In the genomic region with DNA sequence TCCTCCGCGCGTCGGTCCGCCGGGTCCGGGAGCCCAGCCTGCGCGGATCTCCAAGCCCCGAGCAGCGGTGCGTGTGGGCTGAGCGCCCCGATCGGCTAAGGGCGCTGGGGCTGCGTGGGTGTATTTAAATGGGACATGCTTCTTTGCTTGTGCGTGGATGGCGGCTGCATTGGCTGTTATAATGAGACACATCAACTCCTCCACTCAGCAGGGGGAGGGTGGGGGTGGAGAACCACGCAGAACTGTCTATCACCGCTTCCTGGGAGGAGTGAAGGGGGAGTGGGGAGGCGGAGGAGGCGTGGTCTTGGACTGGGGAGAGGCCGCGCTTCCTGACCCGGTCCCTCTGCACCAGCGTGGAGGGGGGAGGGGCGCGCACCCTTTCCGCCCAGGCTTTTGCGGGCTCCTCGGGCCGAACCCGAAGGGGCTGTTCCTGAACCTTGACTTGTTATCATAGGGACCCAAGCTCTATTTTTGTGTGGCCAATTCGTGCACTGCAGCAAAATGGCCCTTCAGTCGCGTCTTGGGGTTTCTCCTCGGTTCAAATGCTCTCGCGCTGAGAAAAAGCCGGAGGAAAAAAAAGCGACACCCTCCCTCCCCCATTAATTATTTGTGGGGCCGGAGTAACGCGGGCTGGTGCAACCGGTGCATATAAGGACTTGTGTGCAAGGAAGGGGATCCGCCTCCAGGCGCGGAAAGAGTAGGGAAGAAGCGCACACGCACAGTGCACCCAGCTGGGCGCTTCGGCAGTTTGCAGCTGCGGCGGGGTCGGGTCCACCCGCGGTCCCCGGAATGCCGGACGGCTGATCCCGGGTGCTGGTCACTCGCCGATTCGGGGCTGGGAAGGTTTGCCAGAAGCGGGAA, we compare ENCODE assay signal across 8 cellular contexts. TPM values are rescaled to one million over a fixed set of nuclear protein-coding genes. Genes with fewer than 3 reads are reported as not detected.
DNase-seq lines count a peak whose midpoint lies in the region; ATAC-seq and TF ChIP-seq lines count a peak whose summit lies in the region.

A gene (minus strand): TSS at position 180 of the 861 bp plus-strand sequence. CDS start 342 bp downstream, outside the sequence.

- H3K27ac ChIP-seq in Panc1 (ENCODE audit: low read length) = peak within 1 kb of the TSS; percentile 35

- POLR2A ChIA-PET in Panc1 (lab: Charles Lee) = interaction anchor here (0.6 kb wide), 1 partner anchor 31 kb away, joined by 3 read pairs; no protein-coding TSS in a partner anchor

- peak within 1 kb of the TSS; percentile 67 to 92 (median 86) for H3K27ac Mint-ChIP-seq in IgD-negative memory B cell
- peak within 1 kb of the TSS; percentile 79 to 91 for H3K27ac Mint-ChIP-seq in natural killer cell treated with Interleukin-12 subunit alpha and Interleukin-12 subunit beta and Interleukin-15 and Interleukin-18, amount 100 ng/mL, for 72 hours

- peaks cover 22 to 27% (median 23%) of the 10 kb centered on the region in 3 donors for H3K4me1 Mint-ChIP-seq in IgD-negative memory B cell
- peaks cover 43 to 58% of the 10 kb centered on the region in 2 donors for H3K4me1 Mint-ChIP-seq in natural killer cell treated with Interleukin-12 subunit alpha and Interleukin-12 subunit beta and Interleukin-15 and Interleukin-18, amount 100 ng/mL, for 72 hours (ENCODE audit: low read depth in 2 of 2)

- DNase-seq in DMS79 (lab: John Stamatoyannopoulos, UW) (peak; percentile 60), Panc1 (ENCODE audit: low read depth, low spot score) (peak; percentile 18), fibroblast of mammary gland (ENCODE audit: low read depth) (peak; percentile 79)
- peak; percentile 85 to 90 for DNase-seq in activated T-helper 1 cell treated with anti-CD3 and anti-CD28 coated beads, Interleukin-2, amount 50 U/mL, for 16 hours (ENCODE audit: low read depth in 1 of 2, low spot score in 1 of 2)
- DNase-seq in natural killer cell treated with Interleukin-12 subunit alpha and Interleukin-12 subunit beta and Interleukin-15 and Interleukin-18, amount 100 ng/mL, for 72 hours (ENCODE audit: low spot score) = peak; percentile 96
- peak; percentile 96 for DNase-seq in stimulated activated naive CD4-positive, alpha-beta T cell treated with Interleukin-2 at 50 U/mL for 16 hours (lab: John Stamatoyannopoulos, UW)

- TF ChIP-seq CTCF in Panc1 (IDR thresholded peaks at IDR 0.05) = peak; percentile 33
- TF ChIP-seq CTCF in fibroblast of mammary gland (conservative IDR thresholded peaks at IDR 0.05; ENCODE audit: control insufficient read depth, insufficient read depth, low read depth, low read length) = no peak

- no peaks in the 10 kb centered on the region for H3K9me3 Mint-ChIP-seq in IgD-negative memory B cell
- no peaks in the 10 kb centered on the region for H3K9me3 Mint-ChIP-seq in natural killer cell treated with Interleukin-12 subunit alpha and Interleukin-12 subunit beta and Interleukin-15 and Interleukin-18, amount 100 ng/mL, for 72 hours

- BruUV-seq in Panc1 (replicated peaks; lab: Mats Ljungman, UMichigan) = no TSS peak

- H3K4me1 ChIP-seq in Panc1 (ENCODE audit: control insufficient read depth, insufficient read depth, low read length) = peaks cover 17% of the 10 kb centered on the region

- no peaks in the 10 kb centered on the region for H3K9me3 ChIP-seq in Panc1 (ENCODE audit: control insufficient read depth, insufficient read depth, low read depth, low read length)

- H3K36me3 Mint-ChIP-seq in IgD-negative memory B cell = no peaks in the 10 kb centered on the region
- no peaks in the 10 kb centered on the region for H3K36me3 Mint-ChIP-seq in natural killer cell treated with Interleukin-12 subunit alpha and Interleukin-12 subunit beta and Interleukin-15 and Interleukin-18, amount 100 ng/mL, for 72 hours

- peak within 1 kb of the TSS; percentile 87 to 97 (median 94) for H3K4me3 Mint-ChIP-seq in IgD-negative memory B cell
- peak within 1 kb of the TSS; percentile 100 for H3K4me3 Mint-ChIP-seq in natural killer cell treated with Interleukin-12 subunit alpha and Interleukin-12 subunit beta and Interleukin-15 and Interleukin-18, amount 100 ng/mL, for 72 hours

- peak within 1 kb of the TSS; percentile 59 to 84 for H3K4me3 ChIP-seq in Panc1 (ENCODE audit: low read depth in 2 of 2, low read length in 2 of 2)
- H3K4me3 ChIP-seq in fibroblast of mammary gland (ENCODE audit: control insufficient read depth, low read depth, low read length) = peak within 1 kb of the TSS; percentile 72

- H3K27me3 ChIP-seq in Panc1 (ENCODE audit: control insufficient read depth, insufficient read depth, low read length) = peaks cover 30% of the 10 kb centered on the region

- H3K27me3 Mint-ChIP-seq in IgD-negative memory B cell = peaks cover 1% of the 10 kb centered on the region
- H3K27me3 Mint-ChIP-seq in natural killer cell treated with Interleukin-12 subunit alpha and Interleukin-12 subunit beta and Interleukin-15 and Interleukin-18, amount 100 ng/mL, for 72 hours = no peaks in the 10 kb centered on the region

- CTCF ChIA-PET in Panc1 (lab: Charles Lee) = interaction anchor here (0.7 kb wide), 3 partner anchors 27 to 109 kb away, joined by 3 to 10 read pairs (median 4); no protein-coding TSS in a partner anchor

- H3K36me3 ChIP-seq in Panc1 (ENCODE audit: control insufficient read depth, insufficient read depth, low read length) = peaks cover 6% of the 10 kb centered on the region; the same call in 1 of the 2 replicates

- ATAC-seq in GM21576 (IDR thresholded peaks at IDR 0.05; ENCODE audit: unreplicated experiment) = peak; percentile 72
- peak; percentile 92 for ATAC-seq in Panc1
- ATAC-seq in natural killer cell treated with Interleukin-12 subunit alpha and Interleukin-12 subunit beta and Interleukin-15 and Interleukin-18, amount 100 ng/mL, for 72 hours = peak; percentile 96

- in situ Hi-C loops in Panc1 (cut with HindIII; ENCODE audit: low pct_unique_long_range_greater_than_20kb, low sequenced_read_pairs) = no loop called here

- intact Hi-C loops in Panc1 (cut with micrococcal nuclease; ENCODE audit: unreplicated experiment) = no loop called here

RNA-seq across cellular contexts. Expression of the gene that starts here (rescaled TPM):
- polyA plus RNA-seq in IgD-negative memory B cell = 3.0 TPM
- total RNA-seq in Panc1 (2021; ENCODE audit: unreplicated experiment) = 1.9 TPM
- 0.94 TPM for polyA plus RNA-seq in Panc1 (2012; ENCODE audit: insufficient read length)
- total RNA-seq in natural killer cell treated with Interleukin-12 subunit alpha and Interleukin-12 subunit beta and Interleukin-15 and Interleukin-18, amount 100 ng/mL, for 72 hours = 10 to 100 TPM; 44.3 to 48.5 TPM

Comparison
In these comparisons a context has a peak if more than half of its experiments do, and no peak if none do; other contexts are left out.
1. Peak in every context shown above with its lines: DNase-seq, ATAC-seq, H3K4me3 ChIP-seq and H3K27ac ChIP-seq.
2. RNA of the gene that starts here (total RNA-seq): 44.3 to 48.5 TPM in natural killer cell treated with Interleukin-12 subunit alpha and Interleukin-12 subunit beta and Interleukin-15 and Interleukin-18, amount 100 ng/mL, for 72 hours; 1.9 TPM in Panc1 (single experiment); every median in the first group is over 10 times any median in the second.
3. DNase-seq: peak in every context shown above with its lines; median percentile 96 in natural killer cell treated with Interleukin-12 subunit alpha and Interleukin-12 subunit beta and Interleukin-15 and Interleukin-18, amount 100 ng/mL, for 72 hours; 96 in stimulated activated naive CD4-positive, alpha-beta T cell treated with Interleukin-2 at 50 U/mL for 16 hours; 88 in activated T-helper 1 cell treated with anti-CD3 and anti-CD28 coated beads, Interleukin-2, amount 50 U/mL, for 16 hours; 79 in fibroblast of mammary gland; 60 in DMS79; 18 in Panc1.